12 cellular contexts compared by ENCODE assay signal in genomic region chr2:233062447-233062842, GRCh38. TPM values are rescaled to one million over a fixed set of nuclear protein-coding genes. Genes with fewer than 3 reads are reported as not detected.
DNase-seq lines count a peak whose midpoint lies in the region; ATAC-seq and TF ChIP-seq lines count a peak whose summit lies in the region.
"Had no signal": no experiment of that assay in that cellular context is flagged by ENCODE, and none has a peak within 500 bp of the region (broad histone marks: within the 10 kb centered on the region; RNA-seq: fewer than 3 reads in every experiment).

No MANE protein-coding gene starts in this region.

- H3K4me1 Mint-ChIP-seq in naive B cell, result peaks cover 47 to 70% (median 69%) of the 10 kb centered on the region in 3 donors

- no peaks in the 10 kb centered on the region for H3K27me3 Mint-ChIP-seq in naive B cell

- peak in 1 of 4 donors; percentile 24 for ATAC-seq in heart left ventricle
- no peak for ATAC-seq in naive B cell (ENCODE audit: low read depth in 2 of 2)
- no peak for ATAC-seq in SK-N-SH treated with all-trans-retinoic acid at 6 μM for 48 hours
- no peak for ATAC-seq in GM21825 (IDR thresholded peaks at IDR 0.05; ENCODE audit: unreplicated experiment)

- H3K4me3 ChIP-seq in heart left ventricle, result peak overlapping the region in 10 of 12 donors; percentile 7 to 73 (median 59)

- H3K27ac Mint-ChIP-seq in naive B cell, result peak overlapping the region in 5 of 6 donors; percentile 65 to 98 (median 92)

- DNase-seq in heart left ventricle, result peak in 2 of 5 donors; percentile 26 to 61
- DNase-seq in cardiac septum (ENCODE audit: low spot score), result no peak
- no peak for DNase-seq in naive B cell
- DNase-seq in AG20443 (ENCODE audit: low spot score), result no peak
- no peak for DNase-seq in KBM-7

- peaks cover 0 to 4% (median 0%) of the 10 kb centered on the region in 7 donors for H3K9me3 Mint-ChIP-seq in naive B cell

- peak overlapping the region; percentile 73 to 99 (median 96) for H3K4me3 Mint-ChIP-seq in naive B cell

- WGBS in heart left ventricle, 4 donors, result 44 to 78% (median 60%) methylated on average over 4 of the region's 4 CpGs

- H3K9me3 ChIP-seq in heart left ventricle, result no peaks in the 10 kb centered on the region

- peaks cover 0 to 64% (median 34%) of the 10 kb centered on the region in 12 donors for H3K4me1 ChIP-seq in heart left ventricle

- peak overlapping the region; percentile 26 to 93 (median 86) for H3K27ac ChIP-seq in heart left ventricle
- peak overlapping the region; percentile 51 for H3K27ac ChIP-seq in cingulate gyrus (ENCODE audit: low read depth, low read length)
- H3K27ac ChIP-seq: C4-2B, KMS-11 had no signal

- no peaks in the 10 kb centered on the region for H3K27me3 ChIP-seq in heart left ventricle

- TF ChIP-seq CTCF in heart left ventricle (IDR thresholded peaks at IDR 0.05), result no peak

- H3K36me3 Mint-ChIP-seq in naive B cell, result peaks cover 0 to 9% of the 10 kb centered on the region in 2 donors

- in situ Hi-C loops in KBM-7 (cut with MboI; ENCODE audit: low pct_unique_long_range_greater_than_20kb, low sequenced_read_pairs), result no loop called here

- peaks cover 0 to 11% (median 0%) of the 10 kb centered on the region in 9 donors for H3K36me3 ChIP-seq in heart left ventricle

- intact Hi-C loops in heart left ventricle (cut with DNase I), result loop anchor here in 1 of 10 donors (2.0 kb wide), 1 partner anchor 20 kb away; no protein-coding TSS in a partner anchor
- intact Hi-C loops in cardiac septum (cut with DNase I), result no loop called here

- TF ChIP-seq POLR2A in heart left ventricle (IDR thresholded peaks at IDR 0.05), result no peak

TF ChIP-seq in SK-N-SH treated with all-trans-retinoic acid at 6 μM for 48 hours, 23 proteins besides CTCF, POLR2A, EP300 and RAD21:
- TF ChIP-seq ZFP30 (CRISPR knock-in tag; IDR thresholded peaks at IDR 0.05) (no peak), OSR1 (CRISPR knock-in tag; IDR thresholded peaks at IDR 0.05) (no peak), RARB (CRISPR knock-in tag; IDR thresholded peaks at IDR 0.05) (no peak), ZFP3 (CRISPR knock-in tag; IDR thresholded peaks at IDR 0.05) (no peak), CSRNP3 (CRISPR knock-in tag; IDR thresholded peaks at IDR 0.05) (no peak)

RNA-seq across cellular contexts. Expression of gene INPP5D, which starts 2.3 kb away (rescaled TPM):
- 10 to 100 TPM in 2 of 9 donors, 1 to 10 TPM in 7; 2.8 to 29.1 (median 5.1) TPM for total RNA-seq in heart left ventricle
- 1 to 10 TPM; 3.6 to 4.1 TPM for polyA plus RNA-seq in heart left ventricle
- 6.2 TPM for total RNA-seq in cardiac septum
- 100 to 1,000 TPM in 4 of 6 donors, 10 to 100 TPM in 2; 56.8 to 230 (median 102) TPM for polyA plus RNA-seq in naive B cell (ENCODE audit: low read depth in 6 of 6)

RNA-seq across cellular contexts. Expression of gene NEU2, which starts 30.0 kb away (rescaled TPM):
- total RNA-seq in heart left ventricle, result not detected
- polyA plus RNA-seq in heart left ventricle, result not detected
- total RNA-seq in cardiac septum, result not detected
- polyA plus RNA-seq in naive B cell (ENCODE audit: low read depth in 6 of 6), result not detected
- total RNA-seq: activated CD8-positive, alpha-beta memory T cell treated with anti-CD3 and anti-CD28 coated beads for 36 hours; dermis microvascular lymphatic vessel endothelial cell had no signal

RNA-seq across cellular contexts. Expression of gene NGEF, which starts 49.4 kb away (rescaled TPM):
- total RNA-seq in heart left ventricle (under 1 TPM in 5 of 9 donors, not detected in 4; 0.19 to 0.62 (median 0.56) TPM), cardiac septum (0.24 TPM)
- polyA plus RNA-seq in heart left ventricle (under 1 TPM; 0.15 to 0.42 TPM), naive B cell (ENCODE audit: low read depth in 6 of 6) (under 1 TPM in 1 of 6 donors, not detected in 5; 0.74 TPM)
